29 cellular contexts compared by ENCODE assay signal in genomic region chr4:184994010-184994622, GRCh38. TPM values are rescaled to one million over a fixed set of nuclear protein-coding genes. Genes with fewer than 3 reads are reported as not detected.
"Had no signal": no experiment of that assay in that cellular context is flagged by ENCODE, and none has a peak within 500 bp of the region (broad histone marks: within the 10 kb centered on the region; RNA-seq: fewer than 3 reads in every experiment).

No MANE protein-coding gene starts in this region.

- FAIRE-seq: endothelial cell of umbilical vein had no signal

- DNase-seq: effector CD4-positive, alpha-beta T cell; endodermal cell; erythroblast; foreskin melanocyte; heart left ventricle; hippocampal formation; kidney glomerular epithelial cell; naive thymus-derived CD8-positive, alpha-beta T cell; spleen; stimulated activated CD4-positive, alpha-beta T cell treated with anti-CD3 and anti-CD28 coated beads, Interleukin-15, amount 100 ng/mL, for 24 hours; stimulated activated CD4-positive, alpha-beta T cell treated with anti-CD3 and anti-CD28 coated beads, Interleukin-1b, Interleukin-23, amount 100 ng/mL, for 48 hours; stimulated activated CD4-positive, alpha-beta T cell treated with anti-CD3 and anti-CD28 coated beads, Interleukin-4, amount 100 ng/mL, for 24 hours; transverse colon had no signal

- H3K4me1 ChIP-seq: heart left ventricle, transverse colon had no signal

- H3K36me3 ChIP-seq: heart left ventricle, spleen, thoracic aorta, transverse colon had no signal

- ATAC-seq: heart left ventricle; naive thymus-derived CD8-positive, alpha-beta T cell; sciatic nerve; stimulated activated memory B cell treated with anti-CD40 and anti-IgM and Interleukin-4, amounts not matched to agents 10 μg/mL and 1 μg/mL and 100 μg/mL, for 72 hours had no signal

- H3K27ac ChIP-seq: coronary artery, heart left ventricle, spleen, thoracic aorta, transverse colon had no signal

- H3K4me3 ChIP-seq: coronary artery, heart left ventricle, spleen, thoracic aorta, transverse colon had no signal

- H3K9me3 ChIP-seq: heart left ventricle, spleen, thoracic aorta, transverse colon had no signal

RNA-seq across cellular contexts. Expression of gene HELT, which starts 24.2 kb away (rescaled TPM):
- total RNA-seq: dermis microvascular lymphatic vessel endothelial cell; endodermal cell; endothelial cell of umbilical vein; glomerular endothelial cell; heart left ventricle; liver; lung microvascular endothelial cell; mesenteric fat pad; mononuclear cell; naive thymus-derived CD8-positive, alpha-beta T cell; osteocyte; pulmonary artery endothelial cell; sciatic nerve; skeletal muscle tissue; spleen; thoracic aorta; transverse colon; urinary bladder had no signal
- polyA plus RNA-seq: endothelial cell of umbilical vein; heart left ventricle; liver; naive thymus-derived CD8-positive, alpha-beta T cell; neural cell; urinary bladder had no signal
